ENCODE assay signal across 20 cellular contexts in the genomic region with DNA sequence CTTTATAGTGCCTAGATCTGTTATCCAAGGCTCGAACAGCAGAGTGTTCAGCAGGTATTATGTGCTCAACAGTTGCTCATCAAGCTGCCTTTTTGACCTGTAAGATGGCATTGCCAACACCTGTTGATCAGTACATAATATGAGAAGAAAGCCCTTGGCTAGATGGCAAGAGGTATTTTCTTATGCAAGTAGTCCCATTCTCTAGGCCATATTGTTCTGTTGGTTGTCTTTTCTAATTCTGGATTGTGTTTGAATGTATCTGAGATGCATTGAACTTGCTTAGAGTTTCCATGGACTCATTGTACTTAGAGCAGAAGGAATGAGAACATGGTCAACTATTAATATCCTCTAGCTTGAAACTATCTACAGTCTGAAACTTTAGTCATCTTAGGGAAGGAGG. TPM values are rescaled to one million over a fixed set of nuclear protein-coding genes. Genes with fewer than 3 reads are reported as not detected.
DNase-seq lines count a peak whose midpoint lies in the region; ATAC-seq lines count a peak whose summit lies in the region.
"Had no signal": no experiment of that assay in that cellular context is flagged by ENCODE, and none has a peak within 500 bp of the region (broad histone marks: within the 10 kb centered on the region; RNA-seq: fewer than 3 reads in every experiment).

No MANE protein-coding gene starts in this region.

- no peak overlapping the region for H2BK120ac ChIP-seq in mesendoderm (ENCODE audit: low read depth, low read length)

- ATAC-seq in Right ventricle myocardium superior (ENCODE audit: poor library complexity) = peak; percentile 10
- ATAC-seq in left cardiac atrium = no peak
- ATAC-seq: GM23338 had no signal

- no peaks in the 10 kb centered on the region for H3K36me3 ChIP-seq in mesendoderm (ENCODE audit: control insufficient read depth, insufficient read depth, low read length)
- H3K36me3 ChIP-seq in effector memory CD4-positive, alpha-beta T cell (ENCODE audit: control insufficient read depth, insufficient read depth, low read length) = no peaks in the 10 kb centered on the region
- H3K36me3 ChIP-seq: Peyer's patch had no signal

- no peaks in the 10 kb centered on the region for H3K4me1 ChIP-seq in mesendoderm (ENCODE audit: control insufficient read depth, low read depth, low read length)
- H3K4me1 ChIP-seq in effector memory CD4-positive, alpha-beta T cell (ENCODE audit: control insufficient read depth, insufficient read depth, low read length, poor library complexity, severe bottlenecking) = no peaks in the 10 kb centered on the region
- H3K4me1 ChIP-seq: HAP-1, Peyer's patch, SJSA1 had no signal

- H4K8ac ChIP-seq in mesendoderm (ENCODE audit: low read depth, low read length) = no peak overlapping the region

- no peak overlapping the region for H3K4me3 ChIP-seq in mesendoderm (ENCODE audit: low read length)
- no peak overlapping the region for H3K4me3 ChIP-seq in effector memory CD4-positive, alpha-beta T cell (ENCODE audit: insufficient read depth, low read depth, low read length, poor library complexity, severe bottlenecking)
- H3K4me3 ChIP-seq: GM23338, HAP-1, Peyer's patch, SJSA1 had no signal

- H2BK5ac ChIP-seq in mesendoderm (ENCODE audit: low read length) = no peak overlapping the region

- H3K27me3 ChIP-seq in mesendoderm (ENCODE audit: insufficient read depth, low read length, poor library complexity) = no peaks in the 10 kb centered on the region
- no peaks in the 10 kb centered on the region for H3K27me3 ChIP-seq in effector memory CD4-positive, alpha-beta T cell (replicated peaks; ENCODE audit: control insufficient read depth, insufficient read depth, low read length, poor library complexity, severe bottlenecking)
- H3K27me3 ChIP-seq: Peyer's patch, SJSA1 had no signal

- no peak overlapping the region for H4K5ac ChIP-seq in mesendoderm (ENCODE audit: low read length)

- no peak overlapping the region for H3K27ac ChIP-seq in mesendoderm (ENCODE audit: low read depth, low read length)
- no peak overlapping the region for H3K27ac ChIP-seq in effector memory CD4-positive, alpha-beta T cell (ENCODE audit: insufficient read depth, low read length, poor library complexity, severe bottlenecking)
- H3K27ac ChIP-seq: HL-60, Peyer's patch, SJSA1 had no signal

- no peaks in the 10 kb centered on the region for H3K79me2 ChIP-seq in mesendoderm (ENCODE audit: control insufficient read depth, insufficient read depth, low read length)

- intact Hi-C loops in Right ventricle myocardium superior (cut with DNase I) = no loop called here
- intact Hi-C loops in left cardiac atrium (cut with DNase I) = no loop called here

- H2BK15ac ChIP-seq in mesendoderm (replicated peaks; ENCODE audit: low read depth) = no peak overlapping the region

- no peak overlapping the region for H3K4ac ChIP-seq in mesendoderm (ENCODE audit: low read depth, low read length)

- H3K4me2 ChIP-seq in mesendoderm (ENCODE audit: low read length) = no peak overlapping the region
- H3K4me2 ChIP-seq: GM23338 had no signal

- no peak overlapping the region for H3K23ac ChIP-seq in mesendoderm (ENCODE audit: low read length)

- no peak overlapping the region for H3K56ac ChIP-seq in mesendoderm (ENCODE audit: low read length)

- peaks cover 3% of the 10 kb centered on the region for H3K79me1 ChIP-seq in mesendoderm (ENCODE audit: low read length)

- no peaks in the 10 kb centered on the region for H3K9me3 ChIP-seq in effector memory CD4-positive, alpha-beta T cell (ENCODE audit: control insufficient read depth, low read length)
- H3K9me3 ChIP-seq: HAP-1, Peyer's patch had no signal

- H3K9ac ChIP-seq in mesendoderm (ENCODE audit: low read length) = no peak overlapping the region

- no CpG with 5 or more reads among the region's 1 CpG for WGBS in mesendoderm (ENCODE audit: extremely low coverage, insufficient coverage, low lambda C conversion rate)

- H3K18ac ChIP-seq in mesendoderm (ENCODE audit: low read length) = peak overlapping the region; percentile 22

- H2AK5ac ChIP-seq in mesendoderm (ENCODE audit: low read length) = no peak overlapping the region

- DNase-seq in Right ventricle myocardium superior (no peak), left cardiac atrium (no peak), OCI-M1 (lab: John Stamatoyannopoulos, UW) (peak; percentile 49), mesendoderm (no peak), superior temporal gyrus (ENCODE audit: extremely low spot score) (peak; percentile 21), nucleus accumbens (lab: John Stamatoyannopoulos, UW) (no peak)
- DNase-seq in effector memory CD4-positive, alpha-beta T cell = no peak
- DNase-seq: EL, GF-D8, KG1, NCI-H1092, NCI-H1436, NCI-H187 treated with DMSO at 0.1 percent for 48 hours, NCI-H510A, NCI-H748 treated with DMSO at 0.1 percent for 48 hours, Peyer's patch had no signal

RNA-seq across cellular contexts. Expression of a gene that starts 57.4 kb away (rescaled TPM):
- total RNA-seq in Right ventricle myocardium superior (5.1 TPM), left cardiac atrium (10 to 100 TPM in 1 of 2 donors, 1 to 10 TPM in 1; 7.3 to 13.6 TPM)
- 30.1 TPM for polyA plus RNA-seq in mesendoderm (2013, experiment 1 of 2)
- polyA plus RNA-seq in mesendoderm (2013, experiment 2 of 2) = 30.3 TPM

Comparison
In these comparisons a context has a peak if more than half of its experiments do, and no peak if none do; other contexts are left out.
1. DNase-seq: peak in OCI-M1 (single experiment) and superior temporal gyrus (single experiment); none in Right ventricle myocardium superior (single experiment), left cardiac atrium (single experiment), mesendoderm (single experiment), nucleus accumbens (0 of 56) and effector memory CD4-positive, alpha-beta T cell (0 of 3).